1 cellular context compared by ENCODE assay signal in the genomic region with DNA sequence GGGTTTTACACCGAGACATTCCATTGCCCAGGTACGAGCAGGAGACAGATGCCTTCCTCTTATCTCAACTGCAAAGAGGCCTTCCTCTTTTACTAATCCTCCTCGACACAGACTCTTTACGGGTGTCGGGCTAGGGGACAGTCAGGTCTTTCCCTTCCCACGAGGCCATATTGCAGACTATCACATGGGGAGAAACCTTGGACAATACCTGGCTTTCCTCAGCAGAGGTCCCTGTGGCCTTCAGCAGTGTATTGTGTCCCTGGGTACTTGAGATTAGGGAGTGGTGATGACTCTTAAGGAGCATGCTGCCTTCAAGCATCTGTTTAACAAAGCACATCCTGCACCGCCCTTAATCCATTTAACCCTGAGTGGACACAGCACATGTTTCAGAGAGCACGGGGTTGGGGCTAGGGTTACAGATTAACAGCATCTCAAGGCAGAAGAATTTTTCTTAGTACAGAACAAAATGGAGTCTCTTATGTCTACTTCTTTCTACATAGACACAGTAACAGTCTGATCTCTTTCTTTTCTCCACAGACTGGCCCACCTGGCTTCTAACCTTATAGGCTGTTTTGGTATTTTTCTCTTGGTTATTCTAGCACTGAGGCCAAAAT.
TF ChIP-seq lines count a peak whose summit lies in the region.

No MANE protein-coding gene starts in this region.

TF ChIP-seq in A549, 52 proteins besides CTCF, POLR2A, EP300 and RAD21:
- TF ChIP-seq ZNF302 (CRISPR knock-in tag; IDR thresholded peaks at IDR 0.05) (peak; percentile 38; the same call in 1 of the 2 replicates), EHF (CRISPR knock-in tag; IDR thresholded peaks at IDR 0.05) (peak; percentile 61; the same call in 1 of the 2 replicates), HOXB5 (CRISPR knock-in tag; IDR thresholded peaks at IDR 0.05) (peak; percentile 76; the same call in 1 of the 2 replicates), HOXB13 (CRISPR knock-in tag; IDR thresholded peaks at IDR 0.05; ENCODE audit: low read depth) (peak; percentile 63; the same call in 1 of the 2 replicates), ZSCAN20 (CRISPR knock-in tag; IDR thresholded peaks at IDR 0.05) (peak; percentile 91; the same call in 1 of the 2 replicates), FOXS1 (CRISPR knock-in tag; IDR thresholded peaks at IDR 0.05) (peak; percentile 77; the same call in 1 of the 2 replicates)
- TF ChIP-seq, protein P1, sequence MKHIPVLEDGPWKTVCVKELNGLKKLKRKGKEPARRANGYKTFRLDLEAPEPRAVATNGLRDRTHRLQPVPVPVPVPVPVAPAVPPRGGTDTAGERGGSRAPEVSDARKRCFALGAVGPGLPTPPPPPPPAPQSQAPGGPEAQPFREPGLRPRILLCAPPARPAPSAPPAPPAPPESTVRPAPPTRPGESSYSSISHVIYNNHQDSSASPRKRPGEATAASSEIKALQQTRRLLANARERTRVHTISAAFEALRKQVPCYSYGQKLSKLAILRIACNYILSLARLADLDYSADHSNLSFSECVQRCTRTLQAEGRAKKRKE (CRISPR knock-in tag; IDR thresholded peaks at IDR 0.05; ENCODE audit: low read depth), result peak; percentile 43; the same call in 1 of the 2 replicates
